Comparison of ENCODE assay signal across 12 cellular contexts in genomic region chr2:176151199-176152099, GRCh38. TPM values are rescaled to one million over a fixed set of nuclear protein-coding genes. Genes with fewer than 3 reads are reported as not detected.
A peak's percentile ranks its signal among the peaks of the same experiment; 100 is the strongest.
DNase-seq lines count a peak whose midpoint lies in the region; ATAC-seq and TF ChIP-seq lines count a peak whose summit lies in the region.
"Had no signal": no experiment of that assay in that cellular context is flagged by ENCODE, and none has a peak within 500 bp of the region (broad histone marks: within the 10 kb centered on the region; RNA-seq: fewer than 3 reads in every experiment).

TSS of gene HOXD4 (plus strand) at chr2:176151550. CDS start at chr2:176151634, 84 bp downstream.

- H3K36me3 ChIP-seq in stomach (no peaks in the 10 kb centered on the region), Caco-2 (ENCODE audit: control insufficient read depth, insufficient read depth, low read length) (no peaks in the 10 kb centered on the region)
- H3K36me3 ChIP-seq: MG63, vagina had no signal

- H3K27me3 ChIP-seq in stomach = peaks cover 30 to 100% (median 97%) of the 10 kb centered on the region in 3 donors
- no peaks in the 10 kb centered on the region; the same call in 1 of the 2 replicates for H3K27me3 ChIP-seq in Caco-2 (replicated peaks; ENCODE audit: control insufficient read depth, insufficient read depth, low read length)
- H3K27me3 ChIP-seq: MG63, vagina had no signal

- no peak for TF ChIP-seq EP300 in stomach (IDR thresholded peaks at IDR 0.05)

- CTCF ChIA-PET in Caco-2 (lab: Charles Lee) = no interaction called here

- no peaks in the 10 kb centered on the region for H3K4me1 Mint-ChIP-seq in activated T-helper 1 cell treated with anti-CD3 and anti-CD28 coated beads, Interleukin-12 subunit alpha, Interleukin-12 subunit beta, Interleukin-2, Interleukin-4 antibody, amounts not matched to agents 30 ng/mL and 10 ng/mL and 1 ng/mL, durations not matched to agents 14 hours and 24 hours and 36 hours (ENCODE audit: low read depth)
- no peaks in the 10 kb centered on the region for H3K4me1 Mint-ChIP-seq in Caco-2 (ENCODE audit: low read depth, unreplicated experiment)

- peak within 1 kb of the TSS; percentile 9 for H3K27ac Mint-ChIP-seq in activated T-helper 1 cell treated with anti-CD3 and anti-CD28 coated beads, Interleukin-12 subunit alpha, Interleukin-12 subunit beta, Interleukin-2, Interleukin-4 antibody, amounts not matched to agents 30 ng/mL and 10 ng/mL and 1 ng/mL, durations not matched to agents 14 hours and 24 hours and 36 hours
- H3K27ac Mint-ChIP-seq in Caco-2 (ENCODE audit: unreplicated experiment) = no peak within 1 kb of the TSS

- POLR2A ChIA-PET in Caco-2 (lab: Charles Lee) = no interaction called here

- no TSS peak for BruUV-seq in Caco-2 (replicated peaks; lab: Mats Ljungman, UMichigan)

- WGBS in stomach, 5 donors = 7 to 20% (median 8%) methylated on average over 35 to 52 of the region's 52 CpGs

- peak; percentile 33 for DNase-seq in activated effector memory CD4-positive, alpha-beta T cell treated with anti-CD3 and anti-CD28 coated beads, Interleukin-2, amount 50 U/mL, for 16 hours
- DNase-seq in activated effector memory CD4-positive, alpha-beta T cell treated with Interleukin-2 at 50 U/mL for 16 hours = no peak
- no peak for DNase-seq in activated T-helper 1 cell treated with anti-CD3 and anti-CD28 coated beads, Interleukin-12 subunit alpha, Interleukin-12 subunit beta, Interleukin-2, Interleukin-4 antibody, amounts not matched to agents 30 ng/mL and 10 ng/mL and 1 ng/mL, durations not matched to agents 14 hours and 24 hours and 36 hours (ENCODE audit: low spot score)
- DNase-seq in islet precursor cell (peak; percentile 58), stomach (peak; percentile 20), Caco-2 (no peak), NCI-H748 treated with DMSO at 0.1 percent for 48 hours (lab: John Stamatoyannopoulos, UW) (no peak)
- DNase-seq: amygdala, MG63, T-helper 9 cell had no signal

- H3K27me3 Mint-ChIP-seq in activated T-helper 1 cell treated with anti-CD3 and anti-CD28 coated beads, Interleukin-12 subunit alpha, Interleukin-12 subunit beta, Interleukin-2, Interleukin-4 antibody, amounts not matched to agents 30 ng/mL and 10 ng/mL and 1 ng/mL, durations not matched to agents 14 hours and 24 hours and 36 hours (ENCODE audit: insufficient read depth) = peaks cover 82% of the 10 kb centered on the region
- H3K27me3 Mint-ChIP-seq in Caco-2 (ENCODE audit: insufficient read depth, unreplicated experiment) = peaks cover 10% of the 10 kb centered on the region

- no peaks in the 10 kb centered on the region for H3K9me3 Mint-ChIP-seq in activated T-helper 1 cell treated with anti-CD3 and anti-CD28 coated beads, Interleukin-12 subunit alpha, Interleukin-12 subunit beta, Interleukin-2, Interleukin-4 antibody, amounts not matched to agents 30 ng/mL and 10 ng/mL and 1 ng/mL, durations not matched to agents 14 hours and 24 hours and 36 hours
- no peaks in the 10 kb centered on the region for H3K9me3 Mint-ChIP-seq in Caco-2 (ENCODE audit: unreplicated experiment)

- H3K9me3 ChIP-seq in stomach (no peaks in the 10 kb centered on the region), Caco-2 (no peaks in the 10 kb centered on the region)
- H3K9me3 ChIP-seq: MG63, vagina had no signal

- no peaks in the 10 kb centered on the region for H3K36me3 Mint-ChIP-seq in activated T-helper 1 cell treated with anti-CD3 and anti-CD28 coated beads, Interleukin-12 subunit alpha, Interleukin-12 subunit beta, Interleukin-2, Interleukin-4 antibody, amounts not matched to agents 30 ng/mL and 10 ng/mL and 1 ng/mL, durations not matched to agents 14 hours and 24 hours and 36 hours (ENCODE audit: low read depth)
- H3K36me3 Mint-ChIP-seq in Caco-2 (ENCODE audit: insufficient read depth, unreplicated experiment) = no peaks in the 10 kb centered on the region

- ATAC-seq in GM21528 (IDR thresholded peaks at IDR 0.05; ENCODE audit: low FRiP score, unreplicated experiment) = no peak

- H3K4me3 Mint-ChIP-seq in activated T-helper 1 cell treated with anti-CD3 and anti-CD28 coated beads, Interleukin-12 subunit alpha, Interleukin-12 subunit beta, Interleukin-2, Interleukin-4 antibody, amounts not matched to agents 30 ng/mL and 10 ng/mL and 1 ng/mL, durations not matched to agents 14 hours and 24 hours and 36 hours = no peak within 1 kb of the TSS
- H3K4me3 Mint-ChIP-seq in Caco-2 (ENCODE audit: unreplicated experiment) = no peak within 1 kb of the TSS

- H3K4me1 ChIP-seq in stomach (peaks cover 0 to 22% (median 9%) of the 10 kb centered on the region in 4 donors), Caco-2 (no peaks in the 10 kb centered on the region)
- H3K4me1 ChIP-seq: vagina had no signal

- intact Hi-C loops in activated T-helper 1 cell treated with anti-CD3 and anti-CD28 coated beads, Interleukin-12 subunit alpha, Interleukin-12 subunit beta, Interleukin-2, Interleukin-4 antibody, amounts not matched to agents 30 ng/mL and 10 ng/mL and 1 ng/mL, durations not matched to agents 14 hours and 24 hours and 36 hours (cut with micrococcal nuclease) = no loop called here
- intact Hi-C loops in stomach (cut with DNase I; ENCODE audit: low total_unique reads) (no loop called here), Caco-2 (cut with micrococcal nuclease; ENCODE audit: unreplicated experiment) (no loop called here)

- no peak within 1 kb of the TSS for H3K27ac ChIP-seq in stomach
- H3K27ac ChIP-seq: vagina had no signal

- H3K4me3 ChIP-seq in stomach (peak within 1 kb of the TSS; percentile 1 to 33 (median 6)), Caco-2 (ENCODE audit: low read depth, low read length) (no peak within 1 kb of the TSS)
- H3K4me3 ChIP-seq: MG63, vagina had no signal

- TF ChIP-seq CTCF in stomach (IDR thresholded peaks at IDR 0.05) = no peak
- TF ChIP-seq CTCF in Caco-2 (IDR thresholded peaks at IDR 0.05; ENCODE audit: insufficient read depth in 1 of 2, low read depth in 1 of 2, low read length in 1 of 2, severe bottlenecking in 1 of 2, unreplicated experiment in 1 of 2) = no peak

- no peak for TF ChIP-seq POLR2A in stomach (IDR thresholded peaks at IDR 0.05)

RNA-seq across cellular contexts. Expression of gene HOXD4, which starts in this region (rescaled TPM):
- total RNA-seq in activated T-helper 1 cell treated with anti-CD3 and anti-CD28 coated beads, Interleukin-12 subunit alpha, Interleukin-12 subunit beta, Interleukin-2, Interleukin-4 antibody, amounts not matched to agents 30 ng/mL and 10 ng/mL and 1 ng/mL, durations not matched to agents 14 hours and 24 hours and 36 hours = not detected in 2 replicates
- total RNA-seq in stomach (1 to 10 TPM in 2 of 5 donors, not detected in 3; 2.4 to 9.6 TPM), Caco-2 (2022) (1.00 and 1.2 TPM in 2 replicates)
- polyA plus RNA-seq in stomach = under 1 TPM in 2 of 3 donors, not detected in 1; 0.25 to 0.75 TPM

Comparison
In these comparisons a context has a peak if more than half of its experiments do, and no peak if none do; other contexts are left out.
1. DNase-seq: peak in activated effector memory CD4-positive, alpha-beta T cell treated with anti-CD3 and anti-CD28 coated beads, Interleukin-2, amount 50 U/mL, for 16 hours (single experiment), islet precursor cell (single experiment) and stomach (single experiment); none in activated effector memory CD4-positive, alpha-beta T cell treated with Interleukin-2 at 50 U/mL for 16 hours (single experiment), activated T-helper 1 cell treated with anti-CD3 and anti-CD28 coated beads, Interleukin-12 subunit alpha, Interleukin-12 subunit beta, Interleukin-2, Interleukin-4 antibody, amounts not matched to agents 30 ng/mL and 10 ng/mL and 1 ng/mL, durations not matched to agents 14 hours and 24 hours and 36 hours (single experiment), Caco-2 (0 of 2) and NCI-H748 treated with DMSO at 0.1 percent for 48 hours (single experiment).